ENCODE assay signal across 9 cellular contexts in genomic region chr2:238100049-238100820, GRCh38. TPM values are rescaled to one million over a fixed set of nuclear protein-coding genes. Genes with fewer than 3 reads are reported as not detected.
DNase-seq lines count a peak whose midpoint lies in the region; ATAC-seq lines count a peak whose summit lies in the region.
"Had no signal": no experiment of that assay in that cellular context is flagged by ENCODE, and none has a peak within 500 bp of the region (broad histone marks: within the 10 kb centered on the region; RNA-seq: fewer than 3 reads in every experiment).

ESPNL (plus strand) TSS chr2:238100340; CDS start chr2:238100420, 80 bp downstream.

- H3K4me1 Mint-ChIP-seq in T-helper 1 cell treated with Interleukin-12 subunit alpha and Interleukin-12 subunit beta and Interleukin-4 antibody, amounts not matched to agents 30 μg/mL and 1 μg/mL, for 36 hours (ENCODE audit: low read depth) = peaks cover 3% of the 10 kb centered on the region
- peaks cover 46 to 76% of the 10 kb centered on the region in 2 donors for H3K4me1 Mint-ChIP-seq in stimulated activated naive B cell treated with anti-CD40 and anti-IgM and Interleukin-4, amounts not matched to agents 10 μg/mL and 1 μg/mL and 100 μg/mL, for 72 hours

- no peak for DNase-seq in T-helper 1 cell
- DNase-seq in NCI-H524 (lab: John Stamatoyannopoulos, UW) = peak; percentile 71 to 88
- peak; percentile 78 for DNase-seq in cerebellum (ENCODE audit: low spot score)
- DNase-seq in stimulated activated naive B cell treated with anti-CD40 and anti-IgM and Interleukin-4, amounts not matched to agents 10 μg/mL and 1 μg/mL and 100 μg/mL, for 72 hours = peak; percentile 6
- no peak for DNase-seq in iPS-NIHi7 (ENCODE audit: extremely low spot score)

- no peaks in the 10 kb centered on the region for H3K9me3 Mint-ChIP-seq in T-helper 1 cell treated with Interleukin-12 subunit alpha and Interleukin-12 subunit beta and Interleukin-4 antibody, amounts not matched to agents 30 μg/mL and 1 μg/mL, for 36 hours
- H3K9me3 Mint-ChIP-seq in stimulated activated naive B cell treated with anti-CD40 and anti-IgM and Interleukin-4, amounts not matched to agents 10 μg/mL and 1 μg/mL and 100 μg/mL, for 72 hours = peaks cover 0 to 3% of the 10 kb centered on the region in 2 donors

- H3K27ac Mint-ChIP-seq in T-helper 1 cell treated with Interleukin-12 subunit alpha and Interleukin-12 subunit beta and Interleukin-4 antibody, amounts not matched to agents 30 μg/mL and 1 μg/mL, for 36 hours = peak within 1 kb of the TSS; percentile 26
- H3K27ac Mint-ChIP-seq in stimulated activated naive B cell treated with anti-CD40 and anti-IgM and Interleukin-4, amounts not matched to agents 10 μg/mL and 1 μg/mL and 100 μg/mL, for 72 hours = peak within 1 kb of the TSS; percentile 98

- ATAC-seq in stimulated activated naive B cell treated with anti-CD40 and anti-IgM and Interleukin-4, amounts not matched to agents 10 μg/mL and 1 μg/mL and 100 μg/mL, for 72 hours (replicated peaks) = no peak
- ATAC-seq in HG02610 (IDR thresholded peaks at IDR 0.05; ENCODE audit: unreplicated experiment) (no peak), GM19463 (IDR thresholded peaks at IDR 0.05; ENCODE audit: unreplicated experiment) (no peak)
- ATAC-seq: A549 had no signal

- H3K4me3 Mint-ChIP-seq in T-helper 1 cell treated with Interleukin-12 subunit alpha and Interleukin-12 subunit beta and Interleukin-4 antibody, amounts not matched to agents 30 μg/mL and 1 μg/mL, for 36 hours = no peak within 1 kb of the TSS
- peak within 1 kb of the TSS; percentile 86 to 87 for H3K4me3 Mint-ChIP-seq in stimulated activated naive B cell treated with anti-CD40 and anti-IgM and Interleukin-4, amounts not matched to agents 10 μg/mL and 1 μg/mL and 100 μg/mL, for 72 hours

- peaks cover 2% of the 10 kb centered on the region for H3K36me3 Mint-ChIP-seq in T-helper 1 cell treated with Interleukin-12 subunit alpha and Interleukin-12 subunit beta and Interleukin-4 antibody, amounts not matched to agents 30 μg/mL and 1 μg/mL, for 36 hours (ENCODE audit: low read depth)
- peaks cover 21 to 35% of the 10 kb centered on the region in 2 donors for H3K36me3 Mint-ChIP-seq in stimulated activated naive B cell treated with anti-CD40 and anti-IgM and Interleukin-4, amounts not matched to agents 10 μg/mL and 1 μg/mL and 100 μg/mL, for 72 hours

- no peaks in the 10 kb centered on the region for H3K27me3 Mint-ChIP-seq in T-helper 1 cell treated with Interleukin-12 subunit alpha and Interleukin-12 subunit beta and Interleukin-4 antibody, amounts not matched to agents 30 μg/mL and 1 μg/mL, for 36 hours (ENCODE audit: low read depth)
- H3K27me3 Mint-ChIP-seq in stimulated activated naive B cell treated with anti-CD40 and anti-IgM and Interleukin-4, amounts not matched to agents 10 μg/mL and 1 μg/mL and 100 μg/mL, for 72 hours = no peaks in the 10 kb centered on the region

RNA-seq across cellular contexts. Expression of gene ESPNL, which starts in this region (rescaled TPM):
- 0.09 TPM for total RNA-seq in cerebellum

Comparison
In these comparisons a context has a peak if more than half of its experiments do, and no peak if none do; other contexts are left out.
1. Peak in DNase-seq in cerebellum; RNA of the gene not detected or under 1 TPM.
2. DNase-seq: peak in NCI-H524 (2 of 2) and stimulated activated naive B cell treated with anti-CD40 and anti-IgM and Interleukin-4, amounts not matched to agents 10 μg/mL and 1 μg/mL and 100 μg/mL, for 72 hours (single experiment); none in T-helper 1 cell (0 of 5) and iPS-NIHi7 (single experiment).